ENCODE assay signal across 31 cellular contexts in the genomic region with DNA sequence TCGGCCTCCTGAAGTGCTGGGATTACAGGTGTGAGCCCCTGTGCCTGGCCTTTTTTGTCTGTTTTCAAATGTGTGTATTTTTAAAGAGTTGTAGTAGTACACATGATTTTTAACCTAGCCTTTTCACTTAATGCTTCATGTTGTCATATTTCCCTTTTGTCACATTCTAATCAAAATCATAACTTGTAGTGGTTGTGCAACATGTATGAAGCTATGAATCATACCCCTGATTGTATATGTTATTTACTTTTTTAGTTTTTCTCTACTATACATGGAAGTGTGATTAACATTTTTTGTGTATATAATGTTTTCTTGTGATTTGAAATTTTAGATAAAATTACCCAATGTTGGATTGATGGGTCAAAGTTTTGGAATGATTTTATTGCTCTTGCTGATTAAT. TPM values are rescaled to one million over a fixed set of nuclear protein-coding genes. Genes with fewer than 3 reads are reported as not detected.
"Had no signal": no experiment of that assay in that cellular context is flagged by ENCODE, and none has a peak within 500 bp of the region (broad histone marks: within the 10 kb centered on the region; RNA-seq: fewer than 3 reads in every experiment).

No MANE protein-coding gene starts in this region.

- H3K4me1 Mint-ChIP-seq: activated naive CD4-positive, alpha-beta T cell treated with anti-CD3 and anti-CD28 coated beads, Interleukin-2, amount 50 U/mL, for 24 hours; WTC11 had no signal

- H3K27me3 Mint-ChIP-seq: activated naive CD4-positive, alpha-beta T cell treated with anti-CD3 and anti-CD28 coated beads, Interleukin-2, amount 50 U/mL, for 24 hours; activated T-cell treated with anti-CD3 and anti-CD28 coated beads, Interleukin-2, amount 50 U/mL, for 24 hours; brain; T-helper 17 cell had no signal

- H3K27me3 ChIP-seq: cardiac muscle cell, MG63 had no signal

- H3K9me3 Mint-ChIP-seq: activated naive CD4-positive, alpha-beta T cell treated with anti-CD3 and anti-CD28 coated beads, Interleukin-2, amount 50 U/mL, for 24 hours; activated T-cell treated with anti-CD3 and anti-CD28 coated beads, Interleukin-2, amount 50 U/mL, for 24 hours; activated T-helper 1 cell treated with anti-CD3 and anti-CD28 coated beads, Interleukin-12 subunit alpha, Interleukin-12 subunit beta, Interleukin-2, Interleukin-4 antibody, amounts not matched to agents 30 ng/mL and 10 ng/mL and 1 ng/mL, durations not matched to agents 14 hours and 24 hours and 36 hours; brain; WTC11 had no signal

- H3K4me3 ChIP-seq: cardiac muscle cell, MG63 had no signal

- H3K27ac ChIP-seq: cardiac muscle cell had no signal

- H3K27ac Mint-ChIP-seq: activated CD8-positive, alpha-beta T cell treated with anti-CD3 and anti-CD28 coated beads, Interleukin-2, amount 10 ng/mL, durations not matched to agents 7 days and 5 days; activated naive CD4-positive, alpha-beta T cell treated with anti-CD3 and anti-CD28 coated beads, Interleukin-2, amount 50 U/mL, for 24 hours; activated T-cell treated with anti-CD3 and anti-CD28 coated beads, Interleukin-2, amount 50 U/mL, for 24 hours; activated T-helper 1 cell treated with anti-CD3 and anti-CD28 coated beads, Interleukin-12 subunit alpha, Interleukin-12 subunit beta, Interleukin-2, Interleukin-4 antibody, amounts not matched to agents 30 ng/mL and 10 ng/mL and 1 ng/mL, durations not matched to agents 14 hours and 24 hours and 36 hours; brain; T-helper 17 cell; WTC11 had no signal

- H3K4me3 Mint-ChIP-seq: activated CD8-positive, alpha-beta T cell treated with anti-CD3 and anti-CD28 coated beads, Interleukin-2, amount 10 ng/mL, durations not matched to agents 7 days and 5 days; activated naive CD4-positive, alpha-beta T cell treated with anti-CD3 and anti-CD28 coated beads, Interleukin-2, amount 50 U/mL, for 24 hours; activated T-cell treated with anti-CD3 and anti-CD28 coated beads, Interleukin-2, amount 50 U/mL, for 24 hours; activated T-helper 1 cell treated with anti-CD3 and anti-CD28 coated beads, Interleukin-12 subunit alpha, Interleukin-12 subunit beta, Interleukin-2, Interleukin-4 antibody, amounts not matched to agents 30 ng/mL and 10 ng/mL and 1 ng/mL, durations not matched to agents 14 hours and 24 hours and 36 hours; brain; T-helper 17 cell; WTC11 had no signal

- DNase-seq: activated CD4-positive, alpha-beta T cell treated with anti-CD3 and anti-CD28 coated beads for 48 hours; activated CD4-positive, alpha-beta T cell treated with anti-CD3 and anti-CD28 coated beads, Interleukin-2, amount 50 U/mL, for 4 hours; activated CD4-positive, CD25-positive, alpha-beta regulatory T cell treated with anti-CD3 and anti-CD28 coated beads, Interleukin-2, amount 50 U/mL, for 72 hours; activated CD8-positive, alpha-beta memory T cell treated with anti-CD3 and anti-CD28 coated beads, Interleukin-2, amount 50 U/mL, for 48 hours; activated CD8-positive, alpha-beta T cell treated with anti-CD3 and anti-CD28 coated beads, Interleukin-2, amount 10 ng/mL, durations not matched to agents 7 days and 5 days; activated effector memory CD4-positive, alpha-beta T cell treated with Interleukin-2 at 50 U/mL for 16 hours; activated naive CD4-positive, alpha-beta T cell; activated T-cell treated with anti-CD3 and anti-CD28 coated beads, Interleukin-2, amount 50 U/mL, for 24 hours; amniotic stem cell; MG63; NCI-H1092; NCI-H1417 treated with DMSO at 0.1 percent for 48 hours; NCI-H1694; NCI-H2029; NCI-H2107; NCI-H2171 treated with DMSO at 0.1 percent for 48 hours; NCI-H226; NCI-H526 treated with DMSO at 0.1 percent for 48 hours; NCI-H82; SHP77; T-helper 17 cell; T-helper 9 cell had no signal

- FAIRE-seq: astrocyte, RCC 7860 had no signal

- H3K9me3 ChIP-seq: MG63 had no signal

- H3K36me3 ChIP-seq: cardiac muscle cell had no signal

RNA-seq across cellular contexts. Expression of gene MSGN1, which starts 53.8 kb away (rescaled TPM):
- total RNA-seq: activated CD8-positive, alpha-beta T cell treated with anti-CD3 and anti-CD28 coated beads, Interleukin-2, amount 10 ng/mL, durations not matched to agents 7 days and 5 days; activated T-helper 1 cell treated with anti-CD3 and anti-CD28 coated beads, Interleukin-12 subunit alpha, Interleukin-12 subunit beta, Interleukin-2, Interleukin-4 antibody, amounts not matched to agents 30 ng/mL and 10 ng/mL and 1 ng/mL, durations not matched to agents 14 hours and 24 hours and 36 hours; astrocyte; cardiac muscle cell; NCI-H460; SK-MEL-5; T-helper 17 cell; WTC11 had no signal
- polyA plus RNA-seq: cardiac muscle cell had no signal
